22 cellular contexts compared by ENCODE assay signal in the genomic region with DNA sequence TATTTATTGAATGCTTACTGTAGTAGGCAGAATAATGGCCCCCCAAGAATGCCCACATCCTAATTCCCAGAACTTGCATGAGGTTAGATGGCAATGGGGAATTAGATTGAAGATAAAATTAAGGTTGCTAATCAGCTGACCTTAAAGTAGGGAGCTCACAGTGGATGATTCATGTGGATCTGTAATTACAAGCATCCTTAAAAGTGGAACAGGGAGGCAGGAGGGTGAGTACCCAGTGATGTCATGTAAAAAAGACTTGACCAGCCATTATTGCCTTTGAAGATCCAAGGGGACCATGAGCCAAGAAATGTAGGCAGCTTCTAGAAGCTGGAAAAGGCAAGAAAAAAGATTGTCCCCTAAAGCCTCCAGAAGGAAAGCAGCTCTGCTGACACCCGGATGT.
"Had no signal": no experiment of that assay in that cellular context is flagged by ENCODE, and none has a peak within 500 bp of the region (broad histone marks: within the 10 kb centered on the region; RNA-seq: fewer than 3 reads in every experiment).

No MANE protein-coding gene starts in this region.

- H3K4me3 ChIP-seq: SK-N-MC had no signal

- H3K27ac ChIP-seq: SK-N-MC, VCaP had no signal

- DNase-seq: activated CD4-positive, alpha-beta memory T cell treated with anti-CD3 and anti-CD28 coated beads for 36 hours; activated CD4-positive, alpha-beta T cell treated with anti-CD3 and anti-CD28 coated beads, Interleukin-2, amount 10 ng/mL, durations not matched to agents 7 days and 5 days; activated CD4-positive, CD25-positive, alpha-beta regulatory T cell; activated CD8-positive, alpha-beta memory T cell treated with anti-CD3 and anti-CD28 coated beads for 24 hours; activated effector memory CD4-positive, alpha-beta T cell treated with anti-CD3 and anti-CD28 coated beads, Interleukin-2, amount 50 U/mL, for 16 hours; activated naive CD4-positive, alpha-beta T cell treated with Interleukin-2 at 50 U/mL for 16 hours; activated naive CD8-positive, alpha-beta T cell treated with anti-CD3 and anti-CD28 coated beads, Interleukin-2, amount 50 U/mL, for 24 hours; activated T-cell treated with anti-CD3 and anti-CD28 coated beads, Interleukin-2, amount 50 U/mL, for 4 hours; amygdala; cerebellar nuclear complex; NCI-H1092; NCI-H1417; NCI-H1930; NCI-H2171; NCI-H2227 treated with DMSO at 0.1 percent for 48 hours; NCI-H526; NCI-H82; T-helper 1 cell had no signal

- ATAC-seq: activated naive CD4-positive, alpha-beta T cell treated with anti-CD3 and anti-CD28 coated beads, Interleukin-2, amount 50 U/mL, for 72 hours; activated naive CD8-positive, alpha-beta T cell treated with anti-CD3 and anti-CD28 coated beads, Interleukin-2, amount 50 U/mL, for 24 hours; activated T-cell treated with anti-CD3 and anti-CD28 coated beads, Interleukin-2, amount 50 U/mL, for 4 hours; Right ventricle myocardium inferior had no signal
